Comparison of ENCODE assay signal across 10 cellular contexts in the genomic region with DNA sequence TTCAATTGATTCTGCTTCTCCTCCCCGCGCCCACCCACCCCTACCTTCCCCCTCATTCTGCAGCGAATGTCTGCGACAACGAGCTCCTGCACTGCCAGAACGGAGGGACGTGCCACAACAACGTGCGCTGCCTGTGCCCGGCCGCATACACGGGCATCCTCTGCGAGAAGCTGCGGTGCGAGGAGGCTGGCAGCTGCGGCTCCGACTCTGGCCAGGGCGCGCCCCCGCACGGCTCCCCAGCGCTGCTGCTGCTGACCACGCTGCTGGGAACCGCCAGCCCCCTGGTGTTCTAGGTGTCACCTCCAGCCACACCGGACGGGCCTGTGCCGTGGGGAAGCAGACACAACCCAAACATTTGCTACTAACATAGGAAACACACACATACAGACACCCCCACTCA.
DNase-seq lines count a peak whose midpoint lies in the region; ATAC-seq and TF ChIP-seq lines count a peak whose summit lies in the region.
"Had no signal": no experiment of that assay in that cellular context is flagged by ENCODE, and none has a peak within 500 bp of the region (broad histone marks: within the 10 kb centered on the region; RNA-seq: fewer than 3 reads in every experiment).

No MANE protein-coding gene starts in this region.

- no peak overlapping the region for H4K8ac ChIP-seq in neuronal stem cell (ENCODE audit: low read depth, low read length)

- H3K23ac ChIP-seq in neuronal stem cell (ENCODE audit: low read depth, low read length, poor library complexity), result no peak overlapping the region

- H2BK12ac ChIP-seq in neuronal stem cell (ENCODE audit: low read length), result no peak overlapping the region

- BruUV-seq in A673 (replicated peaks; lab: Mats Ljungman, UMichigan), result no TSS peak

- H2BK15ac ChIP-seq in neuronal stem cell (ENCODE audit: low read length), result no peak overlapping the region

- peak overlapping the region; percentile 42 for H3K18ac ChIP-seq in neuronal stem cell (ENCODE audit: low read length)

- DNase-seq in G401 (ENCODE audit: low spot score), result peak; percentile 23
- peak; percentile 50 for DNase-seq in activated B cell treated with CpG ODN at 0.5 μM for 24 hours
- DNase-seq in neuronal stem cell (ENCODE audit: low spot score), result no peak
- DNase-seq in A673 (ENCODE audit: low spot score), result no peak
- DNase-seq in NCI-H1092 (lab: John Stamatoyannopoulos, UW), result no peak
- no peak for DNase-seq in activated T-cell treated with anti-CD3 and anti-CD28 coated beads, Interleukin-2, amount 50 U/mL, for 48 hours
- DNase-seq in SHP77 (lab: John Stamatoyannopoulos, UW), result no peak
- DNase-seq: activated CD4-positive, alpha-beta T cell treated with anti-CD3 and anti-CD28 coated beads, Interleukin-2, amount 50 U/mL, for 1 hour; small intestine had no signal

- no peaks in the 10 kb centered on the region for H3K9me3 ChIP-seq in neuronal stem cell (replicated peaks in 1 of 2; ENCODE audit: control insufficient read depth in 2 of 2, insufficient read depth in 1 of 2, low read depth in 1 of 2, low read length in 2 of 2)
- H3K9me3 ChIP-seq in A673 (ENCODE audit: low read depth, low read length, poor library complexity, severe bottlenecking), result no peaks in the 10 kb centered on the region

- no peaks in the 10 kb centered on the region for H3K79me1 ChIP-seq in neuronal stem cell (ENCODE audit: low read depth, low read length)

- no peak overlapping the region for H3K4me2 ChIP-seq in neuronal stem cell (ENCODE audit: insufficient read depth, low read length, poor library complexity, severe bottlenecking)

- peak overlapping the region; percentile 73 for H3K4me3 Mint-ChIP-seq in activated B cell treated with CpG ODN at 0.5 μM for 24 hours

- POLR2A ChIA-PET in activated B cell treated with CpG ODN at 0.5 μM for 24 hours (lab: Charles Lee) (interaction anchor here (0.5 to 0.7 kb wide), 3 partner anchors 122 to 251 kb away, joined by 4 to 5 read pairs (median 4); no protein-coding TSS in a partner anchor), A673 (lab: Charles Lee; ENCODE audit: low non-redundant PET) (no interaction called here)

- no CpG with 5 or more reads among the region's 27 CpGs for WGBS in neuronal stem cell (ENCODE audit: extremely low coverage in 2 of 2, insufficient read length in 2 of 2, insufficient replicate concordance in 1 of 2), 2 donors

- peak overlapping the region; percentile 85 for H3K14ac ChIP-seq in neuronal stem cell (ENCODE audit: low read length)

- peak overlapping the region; percentile 2 for H2AFZ ChIP-seq in neuronal stem cell (ENCODE audit: low read length)

- no peak overlapping the region for H2BK5ac ChIP-seq in neuronal stem cell (ENCODE audit: low read length)

- H3K9ac ChIP-seq in neuronal stem cell (ENCODE audit: low read depth, low read length, poor library complexity), result no peak overlapping the region

- TF ChIP-seq CTCF in activated B cell treated with CpG ODN at 0.5 μM for 24 hours (IDR thresholded peaks at IDR 0.05) (no peak), A673 (conservative IDR thresholded peaks at IDR 0.05; ENCODE audit: low read depth, low read length) (no peak)

- H4K91ac ChIP-seq in neuronal stem cell (ENCODE audit: low read depth, low read length, poor library complexity), result no peak overlapping the region

- H3K36me3 ChIP-seq in neuronal stem cell (replicated peaks in 1 of 2; ENCODE audit: control insufficient read depth in 2 of 2, insufficient read depth in 2 of 2, low read length in 2 of 2), result no peaks in the 10 kb centered on the region
- no peaks in the 10 kb centered on the region for H3K36me3 ChIP-seq in A673 (ENCODE audit: insufficient read depth, low read length, poor library complexity, severe bottlenecking)

- no peak overlapping the region for H2AK5ac ChIP-seq in neuronal stem cell (ENCODE audit: low read depth, low read length)

- ATAC-seq in GM21447 (IDR thresholded peaks at IDR 0.05; ENCODE audit: unreplicated experiment) (peak; percentile 62), activated B cell treated with CpG ODN at 0.5 μM for 24 hours (ENCODE audit: low read depth) (peak; percentile 98)

- intact Hi-C loops in activated B cell treated with CpG ODN at 0.5 μM for 24 hours (cut with micrococcal nuclease), result loop anchor here (1.0 to 2.0 kb wide), 4 partner anchors 48 to 283 kb away; no protein-coding TSS in a partner anchor
- intact Hi-C loops in A673 (cut with micrococcal nuclease; ENCODE audit: unreplicated experiment), result no loop called here

- no peak overlapping the region for H2BK120ac ChIP-seq in neuronal stem cell (ENCODE audit: low read depth, low read length)

- no peak overlapping the region for H3K4ac ChIP-seq in neuronal stem cell (ENCODE audit: low read length)

- H3K27me3 Mint-ChIP-seq in activated B cell treated with CpG ODN at 0.5 μM for 24 hours, result no peaks in the 10 kb centered on the region

- H3K4me1 ChIP-seq in neuronal stem cell (ENCODE audit: control insufficient read depth in 2 of 2, insufficient read depth in 1 of 2, low read depth in 1 of 2, low read length in 2 of 2) (no peaks in the 10 kb centered on the region), A673 (ENCODE audit: insufficient read depth, low read length, poor library complexity, severe bottlenecking) (no peaks in the 10 kb centered on the region)

- no peak overlapping the region for H3K4me3 ChIP-seq in neuronal stem cell (ENCODE audit: low read length in 2 of 2)
- H3K4me3 ChIP-seq in A673 (ENCODE audit: low read depth, low read length, poor library complexity, severe bottlenecking), result no peak overlapping the region

- H3K27me3 ChIP-seq in neuronal stem cell (ENCODE audit: control insufficient read depth in 3 of 3, insufficient read depth in 3 of 3, low read depth in 1 of 3, low read length in 3 of 3), result peaks cover 0 to 2% (median 0%) of the 10 kb centered on the region in 3 experiments
- H3K27me3 ChIP-seq in A673 (replicated peaks; ENCODE audit: insufficient read depth, low read depth, low read length, poor library complexity), result no peaks in the 10 kb centered on the region

- no peaks in the 10 kb centered on the region for H3K9me3 Mint-ChIP-seq in activated B cell treated with CpG ODN at 0.5 μM for 24 hours

- H3K27ac Mint-ChIP-seq in activated B cell treated with CpG ODN at 0.5 μM for 24 hours, result peak overlapping the region; percentile 54

- in situ Hi-C loops in G401 (cut with HindIII; ENCODE audit: low sequenced_read_pairs), result no loop called here

- CTCF ChIA-PET in activated B cell treated with CpG ODN at 0.5 μM for 24 hours (lab: Charles Lee), result interaction anchor here (0.6 to 2.3 kb wide), 10 partner anchors 9 to 283 kb away, joined by 3 to 10 read pairs (median 4); no protein-coding TSS in a partner anchor
- CTCF ChIA-PET in A673 (lab: Charles Lee), result no interaction called here

- peaks cover 15% of the 10 kb centered on the region for H3K4me1 Mint-ChIP-seq in activated B cell treated with CpG ODN at 0.5 μM for 24 hours

- H3K27ac ChIP-seq in neuronal stem cell (replicated peaks; ENCODE audit: low read length), result no peak overlapping the region
- H3K27ac ChIP-seq in A673 (ENCODE audit: low read depth, low read length, poor library complexity, severe bottlenecking), result no peak overlapping the region

- no peaks in the 10 kb centered on the region for H3K36me3 Mint-ChIP-seq in activated B cell treated with CpG ODN at 0.5 μM for 24 hours (ENCODE audit: low read depth)

Comparison
In these comparisons a context has a peak if more than half of its experiments do, and no peak if none do; other contexts are left out.
1. DNase-seq: peak in G401 (single experiment) and activated B cell treated with CpG ODN at 0.5 μM for 24 hours (single experiment); none in neuronal stem cell (single experiment), A673 (single experiment), NCI-H1092 (single experiment), activated T-cell treated with anti-CD3 and anti-CD28 coated beads, Interleukin-2, amount 50 U/mL, for 48 hours (0 of 2) and SHP77 (0 of 2).